In genomic region chr9:83962165-83962564, GRCh38 we compare ENCODE assay signal across 19 cellular contexts. TPM values are rescaled to one million over a fixed set of nuclear protein-coding genes. Genes with fewer than 3 reads are reported as not detected.
DNase-seq lines count a peak whose midpoint lies in the region; ATAC-seq, FAIRE-seq and TF ChIP-seq lines count a peak whose summit lies in the region.
"Had no signal": no experiment of that assay in that cellular context is flagged by ENCODE, and none has a peak within 500 bp of the region (broad histone marks: within the 10 kb centered on the region; RNA-seq: fewer than 3 reads in every experiment).

No MANE protein-coding gene starts in this region.

- H3K9me3 ChIP-seq in CD8-positive, alpha-beta T cell (ENCODE audit: low read length) = no peaks in the 10 kb centered on the region
- H3K9me3 ChIP-seq in K562 (replicated peaks; ENCODE audit: control insufficient read depth, insufficient read depth, low read depth, low read length) = no peaks in the 10 kb centered on the region
- H3K9me3 ChIP-seq: BE2C, thyroid gland had no signal

- H3K9me1 ChIP-seq in K562 (ENCODE audit: control insufficient read depth, insufficient read depth, low read length) = no peaks in the 10 kb centered on the region

- BruUV-seq in K562 (replicated peaks; lab: Mats Ljungman, UMichigan) = no TSS peak

- TF ChIP-seq EP300 in Ishikawa (IDR thresholded peaks at IDR 0.05; ENCODE audit: borderline replicate concordance) (no peak), K562 (IDR thresholded peaks at IDR 0.05; ENCODE audit: low read length) (no peak)

- no peak overlapping the region for H2AFZ ChIP-seq in K562 (ENCODE audit: low read depth, low read length)

- in situ Hi-C loops in K562 (cut with MboI) = no loop called here

- no peak overlapping the region for H3K4me3 ChIP-seq in CD8-positive, alpha-beta T cell (ENCODE audit: low read depth, low read length)
- H3K4me3 ChIP-seq in K562 = no peak overlapping the region
- H3K4me3 ChIP-seq: thyroid gland had no signal

- peaks cover 1% of the 10 kb centered on the region for H3K4me1 Mint-ChIP-seq in CD8-positive, alpha-beta T cell (ENCODE audit: low read depth)
- peaks cover 2% of the 10 kb centered on the region for H3K4me1 Mint-ChIP-seq in activated naive CD8-positive, alpha-beta T cell treated with anti-CD3 and anti-CD28 coated beads, Interleukin-2, amount 50 U/mL, for 24 hours

- no peak for TF ChIP-seq RAD21 in Ishikawa (IDR thresholded peaks at IDR 0.05; ENCODE audit: low read depth)
- TF ChIP-seq RAD21 in K562 (CRISPR knock-in tag; conservative IDR thresholded peaks at IDR 0.05 in 1 of 2, IDR thresholded peaks at IDR 0.05 in 1 of 2) = no peak

- no peak for TF ChIP-seq POLR2A in K562 (conservative IDR thresholded peaks at IDR 0.05)

- TF ChIP-seq CTCF in CD8-positive, alpha-beta T cell (IDR thresholded peaks at IDR 0.05) = no peak
- no peak for TF ChIP-seq CTCF in K562 (IDR thresholded peaks at IDR 0.05 in 2 of 3, conservative IDR thresholded peaks at IDR 0.05 in 1 of 3; ENCODE audit: insufficient read depth in 2 of 3, low read depth in 1 of 3, low read length in 3 of 3)

- H3K27me3 ChIP-seq in CD8-positive, alpha-beta T cell (ENCODE audit: insufficient read depth, low read length) = no peaks in the 10 kb centered on the region
- H3K27me3 ChIP-seq in K562 (ENCODE audit: control insufficient read depth in 2 of 2, insufficient read depth in 2 of 2, low read length in 2 of 2) = no peaks in the 10 kb centered on the region
- H3K27me3 ChIP-seq: BE2C, thyroid gland had no signal

- H3K9me3 Mint-ChIP-seq in CD8-positive, alpha-beta T cell = no peaks in the 10 kb centered on the region
- H3K9me3 Mint-ChIP-seq in activated naive CD8-positive, alpha-beta T cell treated with anti-CD3 and anti-CD28 coated beads, Interleukin-2, amount 50 U/mL, for 24 hours = no peaks in the 10 kb centered on the region
- H3K9me3 Mint-ChIP-seq: activated CD4-positive, alpha-beta memory T cell treated with anti-CD3 and anti-CD28 coated beads for 36 hours; activated T-helper 17 cell treated with anti-CD3 and anti-CD28 coated beads, Interleukin-2, amount 50 U/mL, for 72 hours had no signal

- no peaks in the 10 kb centered on the region for H3K36me3 ChIP-seq in CD8-positive, alpha-beta T cell (ENCODE audit: insufficient read depth, low read length)
- H3K36me3 ChIP-seq in K562 (ENCODE audit: control insufficient read depth, insufficient read depth, low read length) = peaks cover 5% of the 10 kb centered on the region

- no peaks in the 10 kb centered on the region for H4K20me1 ChIP-seq in K562 (replicated peaks; ENCODE audit: control insufficient read depth, insufficient read depth, low read length)

- no peaks in the 10 kb centered on the region for H3K4me1 ChIP-seq in CD8-positive, alpha-beta T cell (ENCODE audit: insufficient read depth, low read length)
- H3K4me1 ChIP-seq in K562 (replicated peaks in 1 of 2; ENCODE audit: control insufficient read depth in 2 of 2, insufficient read depth in 2 of 2, low read length in 2 of 2) = peaks cover 0 to 7% of the 10 kb centered on the region in 2 experiments; a peak in 3 of 5 replicates

- CTCF ChIA-PET in CD8-positive, alpha-beta T cell (lab: Charles Lee) = interaction anchor here (1.1 to 1.8 kb wide), 3 partner anchors 15 to 25 kb away, joined by 3 to 6 read pairs (median 3); partner anchors contain the start of genes HNRNPK and RMI1
- CTCF ChIA-PET in K562 (lab: Yijun Ruan, JAX; ENCODE audit: low intra/inter-chr PET ratio) = no interaction called here

- WGBS in K562 (ENCODE audit: insufficient coverage, low coverage, missing lambda C conversion rate) = 6% methylated on average over 3 of the region's 3 CpGs

- no peak overlapping the region for H3K4me3 Mint-ChIP-seq in CD8-positive, alpha-beta T cell
- H3K4me3 Mint-ChIP-seq in activated naive CD8-positive, alpha-beta T cell treated with anti-CD3 and anti-CD28 coated beads, Interleukin-2, amount 50 U/mL, for 24 hours = no peak overlapping the region
- H3K4me3 Mint-ChIP-seq: activated CD4-positive, alpha-beta memory T cell treated with anti-CD3 and anti-CD28 coated beads for 36 hours; activated T-helper 17 cell treated with anti-CD3 and anti-CD28 coated beads, Interleukin-2, amount 50 U/mL, for 72 hours had no signal

- H3K79me2 ChIP-seq in K562 (ENCODE audit: control insufficient read depth, insufficient read depth, low read length) = peaks cover 3% of the 10 kb centered on the region; the same call in 2 of the 3 replicates

- H3K27ac ChIP-seq in CD8-positive, alpha-beta T cell (ENCODE audit: low read depth, low read length) = no peak overlapping the region
- no peak overlapping the region for H3K27ac ChIP-seq in K562 (ENCODE audit: extremely low read depth, low read depth, low read length)
- H3K27ac ChIP-seq: thyroid gland had no signal

- no peak for FAIRE-seq in K562 (lab: Jason Lieb, UNC)
- FAIRE-seq: GM12891, kidney had no signal

- H3K27ac Mint-ChIP-seq in CD8-positive, alpha-beta T cell = peak overlapping the region; percentile 32
- H3K27ac Mint-ChIP-seq in activated naive CD8-positive, alpha-beta T cell treated with anti-CD3 and anti-CD28 coated beads, Interleukin-2, amount 50 U/mL, for 24 hours = no peak overlapping the region
- H3K27ac Mint-ChIP-seq: activated CD4-positive, alpha-beta memory T cell treated with anti-CD3 and anti-CD28 coated beads for 36 hours; activated T-helper 17 cell treated with anti-CD3 and anti-CD28 coated beads, Interleukin-2, amount 50 U/mL, for 72 hours had no signal

- no peak overlapping the region for H3K4me2 ChIP-seq in K562 (ENCODE audit: insufficient read depth, low read length)

- H3K36me3 Mint-ChIP-seq in CD8-positive, alpha-beta T cell = peaks cover 10% of the 10 kb centered on the region
- H3K36me3 Mint-ChIP-seq in activated naive CD8-positive, alpha-beta T cell treated with anti-CD3 and anti-CD28 coated beads, Interleukin-2, amount 50 U/mL, for 24 hours (ENCODE audit: low read depth) = peaks cover 8% of the 10 kb centered on the region

- POLR2A ChIA-PET in CD8-positive, alpha-beta T cell (lab: Charles Lee) = interaction anchor here (0.6 to 1.5 kb wide), 3 partner anchors 10 to 18 kb away, joined by 3 to 4 read pairs (median 3); partner anchors contain the start of genes HNRNPK and RMI1
- POLR2A ChIA-PET in K562 (lab: Yijun Ruan, JAX) = interaction anchor here (0.6 to 1.9 kb wide), 4 partner anchors 9 to 18 kb away, joined by 3 to 16 read pairs (median 4); partner anchors contain the start of genes HNRNPK and RMI1

- H3K27me3 Mint-ChIP-seq in CD8-positive, alpha-beta T cell (ENCODE audit: low read depth) = no peaks in the 10 kb centered on the region
- no peaks in the 10 kb centered on the region for H3K27me3 Mint-ChIP-seq in activated naive CD8-positive, alpha-beta T cell treated with anti-CD3 and anti-CD28 coated beads, Interleukin-2, amount 50 U/mL, for 24 hours
- H3K27me3 Mint-ChIP-seq: activated CD4-positive, alpha-beta memory T cell treated with anti-CD3 and anti-CD28 coated beads for 36 hours; activated T-helper 17 cell treated with anti-CD3 and anti-CD28 coated beads, Interleukin-2, amount 50 U/mL, for 72 hours had no signal

- intact Hi-C loops in CD8-positive, alpha-beta T cell (cut with DNase I, micrococcal nuclease) = no loop called here
- intact Hi-C loops in K562 (cut with micrococcal nuclease) = no loop called here

- H3K9ac ChIP-seq in K562 (ENCODE audit: insufficient read depth in 1 of 2, low read depth in 2 of 2, low read length in 2 of 2) = no peak overlapping the region

- no peak for ATAC-seq in CD8-positive, alpha-beta T cell
- no peak for ATAC-seq in K562
- ATAC-seq in activated naive CD8-positive, alpha-beta T cell treated with anti-CD3 and anti-CD28 coated beads, Interleukin-2, amount 50 U/mL, for 24 hours = no peak
- ATAC-seq: Right ventricle myocardium inferior had no signal

- DNase-seq in CD8-positive, alpha-beta T cell = no peak
- no peak for DNase-seq in K562 (ENCODE audit: extremely low read depth in 1 of 4, low spot score in 3 of 4)
- peak; percentile 72 for DNase-seq in kidney tubule cell (ENCODE audit: low spot score)
- no peak for DNase-seq in NCI-H2196 treated with DMSO at 0.1 percent for 48 hours (lab: John Stamatoyannopoulos, UW; ENCODE audit: unreplicated experiment)
- no peak for DNase-seq in activated naive CD8-positive, alpha-beta T cell treated with anti-CD3 and anti-CD28 coated beads, Interleukin-2, amount 50 U/mL, for 24 hours
- DNase-seq in retina = no peak
- no peak for DNase-seq in superior temporal gyrus (ENCODE audit: extremely low spot score)
- DNase-seq: BE2C; DMS79 treated with DMSO at 0.1 percent for 48 hours; kidney; NCI-H1417; NCI-H526 treated with DMSO at 0.1 percent for 48 hours; stimulated activated CD4-positive, alpha-beta T cell treated with anti-CD3 and anti-CD28 coated beads, Interleukin-2, amount 100 ng/mL, for 24 hours; thyroid gland had no signal

RNA-seq across cellular contexts. Expression of gene HNRNPK, which starts 17.9 kb away (rescaled TPM):
- 100 to 1,000 TPM; 668 to 674 TPM for total RNA-seq in CD8-positive, alpha-beta T cell
- total RNA-seq in K562 (2011; cell fraction: chromatin; rRNA removed; ENCODE audit: low replicate concordance) = 356 and 598 TPM in 2 replicates
- 228 and 233 TPM in 2 replicates for total RNA-seq in K562 (2011; cell fraction: nucleolus; rRNA removed)
- total RNA-seq in K562 (2011; cell fraction: nucleoplasm; rRNA removed) = 308 and 408 TPM in 2 replicates
- total RNA-seq in K562 (2014; rRNA removed) = 618 and 644 TPM in 2 replicates
- 459 and 532 TPM in 2 replicates for total RNA-seq in K562 (2014; rRNA removed; fragmentation: Illumina TruSeq; extraction: Trizol)
- 625 and 667 TPM in 2 replicates for total RNA-seq in K562 (2015; rRNA removed; fragmentation: Illumina TruSeq; extraction: Trizol)
- 505 and 531 TPM in 2 replicates for total RNA-seq in K562 (2021)
- polyA plus RNA-seq in K562 (2011; rRNA removed) = 462 and 670 TPM in 2 replicates
- 427 and 490 TPM in 2 replicates for polyA plus RNA-seq in K562 (2011; cell fraction: cytosol; rRNA removed)
- polyA plus RNA-seq in K562 (2011; cell fraction: nucleus; rRNA removed) = 679 and 733 TPM in 2 replicates
- 428 and 630 TPM in 2 replicates for polyA plus RNA-seq in K562 (2012)
- polyA plus RNA-seq in K562 (2014; fragmentation: Illumina TruSeq; extraction: Trizol) = 718 and 883 TPM in 2 replicates
- 100 to 1,000 TPM; 224 to 434 TPM for polyA plus RNA-seq in K562 (2014; fragmentation: Nextera tagmentation; extraction: Ambion mirVana)
- 740 and 789 TPM in 2 replicates for polyA plus RNA-seq in K562 (2014; rRNA removed)
- 665 and 715 TPM in 2 replicates for polyA minus RNA-seq in K562 (2011; rRNA and poly(A)+ RNA removed)
- 333 and 409 TPM in 2 replicates for polyA minus RNA-seq in K562 (2011; cell fraction: cytosol; rRNA and poly(A)+ RNA removed)
- 447 and 633 TPM in 2 replicates for polyA minus RNA-seq in K562 (2011; cell fraction: nucleus; rRNA and poly(A)+ RNA removed)

RNA-seq across cellular contexts. Expression of gene RMI1, which starts 18.4 kb away (rescaled TPM):
- 1 to 10 TPM in 1 of 2 experiments, under 1 TPM in 1; 0.35 to 1.1 TPM for total RNA-seq in CD8-positive, alpha-beta T cell
- total RNA-seq in K562 (2011; cell fraction: chromatin; rRNA removed; ENCODE audit: low replicate concordance) = 1.7 and 14.3 TPM in 2 replicates
- 1.2 and 2.0 TPM in 2 replicates for total RNA-seq in K562 (2011; cell fraction: nucleolus; rRNA removed)
- 3.2 and 4.4 TPM in 2 replicates for total RNA-seq in K562 (2011; cell fraction: nucleoplasm; rRNA removed)
- total RNA-seq in K562 (2014; rRNA removed) = 3.0 and 3.2 TPM in 2 replicates
- 16.7 and 19.3 TPM in 2 replicates for total RNA-seq in K562 (2014; rRNA removed; fragmentation: Illumina TruSeq; extraction: Trizol)
- total RNA-seq in K562 (2015; rRNA removed; fragmentation: Illumina TruSeq; extraction: Trizol) = 14.2 and 16.3 TPM in 2 replicates
- 14.6 and 15.7 TPM in 2 replicates for total RNA-seq in K562 (2021)
- polyA plus RNA-seq in K562 (2011; rRNA removed) = 3.0 and 4.7 TPM in 2 replicates
- 0.66 and 2.2 TPM in 2 replicates for polyA plus RNA-seq in K562 (2011; cell fraction: cytosol; rRNA removed)
- polyA plus RNA-seq in K562 (2011; cell fraction: nucleus; rRNA removed) = 1.6 and 2.4 TPM in 2 replicates
- 7.4 and 8.8 TPM in 2 replicates for polyA plus RNA-seq in K562 (2012)
- polyA plus RNA-seq in K562 (2014; fragmentation: Illumina TruSeq; extraction: Trizol) = 17.4 and 17.5 TPM in 2 replicates
- polyA plus RNA-seq in K562 (2014; fragmentation: Nextera tagmentation; extraction: Ambion mirVana) = 10 to 100 TPM in 1 of 2 experiments, 1 to 10 TPM in 1; 7.7 to 10.6 TPM
- polyA plus RNA-seq in K562 (2014; rRNA removed) = 6.0 and 6.9 TPM in 2 replicates
- 12.6 and 15.3 TPM in 2 replicates for polyA minus RNA-seq in K562 (2011; rRNA and poly(A)+ RNA removed)
- 6.6 and 9.7 TPM in 2 replicates for polyA minus RNA-seq in K562 (2011; cell fraction: cytosol; rRNA and poly(A)+ RNA removed)
- 1.5 and 2.4 TPM in 2 replicates for polyA minus RNA-seq in K562 (2011; cell fraction: nucleus; rRNA and poly(A)+ RNA removed)

RNA-seq across cellular contexts. Expression of gene KIF27, which starts 40.9 kb away (rescaled TPM):
- 1 to 10 TPM; 2.9 to 3.8 TPM for total RNA-seq in CD8-positive, alpha-beta T cell
- total RNA-seq in K562 (2011; cell fraction: chromatin; rRNA removed; ENCODE audit: low replicate concordance) = 1.5 and 5.2 TPM in 2 replicates
- total RNA-seq in K562 (2011; cell fraction: nucleolus; rRNA removed) = 0.67 and 0.79 TPM in 2 replicates
- total RNA-seq in K562 (2011; cell fraction: nucleoplasm; rRNA removed) = 1.7 and 3.6 TPM in 2 replicates
- total RNA-seq in K562 (2014; rRNA removed) (0.54 and 0.90 TPM in 2 replicates), K562 (2014; rRNA removed; fragmentation: Illumina TruSeq; extraction: Trizol) (1.9 and 2.4 TPM in 2 replicates), K562 (2015; rRNA removed; fragmentation: Illumina TruSeq; extraction: Trizol) (2.0 and 2.1 TPM in 2 replicates), K562 (2021) (0.85 and 0.98 TPM in 2 replicates)
- polyA plus RNA-seq in K562 (2011; rRNA removed) (1.2 and 1.6 TPM in 2 replicates), K562 (2014; fragmentation: Illumina TruSeq; extraction: Trizol) (0.53 and 1.1 TPM in 2 replicates), K562 (2014; fragmentation: Nextera tagmentation; extraction: Ambion mirVana) (under 1 TPM; 0.32 to 0.50 TPM), K562 (2014; rRNA removed) (0.31 and 0.85 TPM in 2 replicates)
- 0.07 and 0.34 TPM in 2 replicates for polyA plus RNA-seq in K562 (2011; cell fraction: cytosol; rRNA removed)
- 1.3 TPM in 2 replicates for polyA plus RNA-seq in K562 (2011; cell fraction: nucleus; rRNA removed)
- 0.66 and 1.1 TPM in 2 replicates for polyA plus RNA-seq in K562 (2012)
- 3.6 and 5.1 TPM in 2 replicates for polyA minus RNA-seq in K562 (2011; rRNA and poly(A)+ RNA removed)
- polyA minus RNA-seq in K562 (2011; cell fraction: cytosol; rRNA and poly(A)+ RNA removed) = 0.46 and 1.2 TPM in 2 replicates
- polyA minus RNA-seq in K562 (2011; cell fraction: nucleus; rRNA and poly(A)+ RNA removed) = 2.3 and 3.8 TPM in 2 replicates
